ENCODE assay signal across 25 cellular contexts in genomic region chr12:112909693-112910092, GRCh38. TPM values are rescaled to one million over a fixed set of nuclear protein-coding genes. Genes with fewer than 3 reads are reported as not detected.
A peak's percentile ranks its signal among the peaks of the same experiment; 100 is the strongest.
DNase-seq lines count a peak whose midpoint lies in the region; ATAC-seq and TF ChIP-seq lines count a peak whose summit lies in the region.
"Had no signal": no experiment of that assay in that cellular context is flagged by ENCODE, and none has a peak within 500 bp of the region (broad histone marks: within the 10 kb centered on the region; RNA-seq: fewer than 3 reads in every experiment).

No MANE protein-coding gene starts in this region.

- H3K36me3 Mint-ChIP-seq in MCF 10A (ENCODE audit: insufficient read depth, unreplicated experiment): peaks cover 5% of the 10 kb centered on the region
- H3K36me3 Mint-ChIP-seq in activated naive CD8-positive, alpha-beta T cell treated with anti-CD3 and anti-CD28 coated beads, Interleukin-2, amount 50 U/mL, for 24 hours (ENCODE audit: low read depth): peaks cover 43% of the 10 kb centered on the region
- peaks cover 46% of the 10 kb centered on the region for H3K36me3 Mint-ChIP-seq in stimulated activated memory B cell treated with anti-CD40 and anti-IgM and Interleukin-4, amounts not matched to agents 10 μg/mL and 1 μg/mL and 100 μg/mL, for 72 hours
- H3K36me3 Mint-ChIP-seq: stimulated activated effector memory CD8-positive, alpha-beta T cell treated with anti-CD3 and anti-CD28 coated beads, Interleukin-12 subunit alpha, Interleukin-12 subunit beta, amount 100 ng/mL, for 72 hours had no signal

- peaks cover 7 to 20% of the 10 kb centered on the region in 2 donors for H3K9me3 ChIP-seq in breast epithelium
- peaks cover 13% of the 10 kb centered on the region; the same call in 1 of the 2 replicates for H3K9me3 ChIP-seq in Loucy (ENCODE audit: insufficient read depth, low read depth, low read length)

- no peak for TF ChIP-seq POLR2A in breast epithelium (IDR thresholded peaks at IDR 0.05)

- BruUV-seq in MCF 10A (replicated peaks; lab: Mats Ljungman, UMichigan): no TSS peak

- POLR2A ChIA-PET in MCF 10A (lab: Yijun Ruan, JAX): interaction anchor here (5.9 kb wide), 1 partner anchor 27 kb away, joined by 74 read pairs; the partner anchor contains the start of gene OAS3

- H3K79me2 ChIP-seq in Loucy (ENCODE audit: insufficient read depth, low read length): no peaks in the 10 kb centered on the region

- H3K27ac Mint-ChIP-seq in MCF 10A (ENCODE audit: low read depth, unreplicated experiment): peak overlapping the region; percentile 85
- H3K27ac Mint-ChIP-seq in activated naive CD8-positive, alpha-beta T cell treated with anti-CD3 and anti-CD28 coated beads, Interleukin-2, amount 50 U/mL, for 24 hours: peak overlapping the region; percentile 28
- peak overlapping the region; percentile 84 for H3K27ac Mint-ChIP-seq in stimulated activated memory B cell treated with anti-CD40 and anti-IgM and Interleukin-4, amounts not matched to agents 10 μg/mL and 1 μg/mL and 100 μg/mL, for 72 hours

- H3K4me3 ChIP-seq in breast epithelium (no peak overlapping the region), Loucy (ENCODE audit: low read length, poor library complexity, severe bottlenecking) (no peak overlapping the region)
- H3K4me3 ChIP-seq: ascending aorta, thoracic aorta, vagina had no signal

- intact Hi-C loops in MCF 10A (cut with micrococcal nuclease) (loop anchor here (10.0 kb wide), 1 partner anchor 245 kb away; no protein-coding TSS in a partner anchor), breast epithelium (cut with DNase I; ENCODE audit: low total_unique reads) (no loop called here)

- H3K4me1 Mint-ChIP-seq in MCF 10A (ENCODE audit: insufficient read depth, unreplicated experiment): peaks cover 20% of the 10 kb centered on the region
- peaks cover 52% of the 10 kb centered on the region for H3K4me1 Mint-ChIP-seq in activated naive CD8-positive, alpha-beta T cell treated with anti-CD3 and anti-CD28 coated beads, Interleukin-2, amount 50 U/mL, for 24 hours
- peaks cover 60% of the 10 kb centered on the region for H3K4me1 Mint-ChIP-seq in stimulated activated memory B cell treated with anti-CD40 and anti-IgM and Interleukin-4, amounts not matched to agents 10 μg/mL and 1 μg/mL and 100 μg/mL, for 72 hours

- H3K9ac ChIP-seq in Loucy (ENCODE audit: low read depth, low read length, poor library complexity, severe bottlenecking): no peak overlapping the region

- H3K4me3 Mint-ChIP-seq in MCF 10A (ENCODE audit: unreplicated experiment): no peak overlapping the region
- peak overlapping the region; percentile 90 for H3K4me3 Mint-ChIP-seq in activated naive CD8-positive, alpha-beta T cell treated with anti-CD3 and anti-CD28 coated beads, Interleukin-2, amount 50 U/mL, for 24 hours
- H3K4me3 Mint-ChIP-seq in stimulated activated memory B cell treated with anti-CD40 and anti-IgM and Interleukin-4, amounts not matched to agents 10 μg/mL and 1 μg/mL and 100 μg/mL, for 72 hours: no peak overlapping the region
- H3K4me3 Mint-ChIP-seq: neural crest cell had no signal

- H3K9me2 ChIP-seq in Loucy (replicated peaks; ENCODE audit: low read depth, low read length): no peaks in the 10 kb centered on the region

- peaks cover 0 to 5% of the 10 kb centered on the region in 2 donors for H3K4me1 ChIP-seq in breast epithelium
- peaks cover 36% of the 10 kb centered on the region for H3K4me1 ChIP-seq in Loucy (ENCODE audit: insufficient read depth, low read length, poor library complexity, severe bottlenecking)

- H3K27me3 ChIP-seq in breast epithelium: no peaks in the 10 kb centered on the region
- H3K27me3 ChIP-seq in Loucy (ENCODE audit: insufficient read depth, low read length, poor library complexity, severe bottlenecking): no peaks in the 10 kb centered on the region
- H3K27me3 ChIP-seq: ascending aorta, vagina had no signal

- no peak for TF ChIP-seq CTCF in MCF 10A (IDR thresholded peaks at IDR 0.05; ENCODE audit: unreplicated experiment)
- no peak for TF ChIP-seq CTCF in breast epithelium (IDR thresholded peaks at IDR 0.05)
- TF ChIP-seq CTCF in Loucy (conservative IDR thresholded peaks at IDR 0.05; ENCODE audit: low read length): no peak

- DNase-seq in MCF 10A (ENCODE audit: unreplicated experiment): no peak
- no peak for DNase-seq in breast epithelium (ENCODE audit: low spot score in 2 of 2)
- DNase-seq in activated naive CD8-positive, alpha-beta T cell treated with anti-CD3 and anti-CD28 coated beads, Interleukin-2, amount 50 U/mL, for 24 hours: no peak
- no peak for DNase-seq in stimulated activated naive CD4-positive, alpha-beta T cell (lab: John Stamatoyannopoulos, UW)
- DNase-seq in glomerular visceral epithelial cell (ENCODE audit: extremely low spot score): no peak
- DNase-seq: activated CD8-positive, alpha-beta memory T cell treated with anti-CD3 and anti-CD28 coated beads, Interleukin-2, amount 50 U/mL, for 48 hours; cerebellar nuclear complex; DND-41; effector CD4-positive, alpha-beta T cell; hypothalamus; left ventricle myocardium superior; NCI-H1092; NCI-H1930; NCI-H2227 treated with DMSO at 0.1 percent for 48 hours; NCI-H748 treated with DMSO at 0.1 percent for 48 hours; OCI-M1 had no signal

- no peak for ATAC-seq in activated naive CD8-positive, alpha-beta T cell treated with anti-CD3 and anti-CD28 coated beads, Interleukin-2, amount 50 U/mL, for 24 hours
- no peak for ATAC-seq in stimulated activated memory B cell treated with anti-CD40 and anti-IgM and Interleukin-4, amounts not matched to agents 10 μg/mL and 1 μg/mL and 100 μg/mL, for 72 hours
- ATAC-seq: activated CD4-positive, CD25-positive, alpha-beta regulatory T cell treated with anti-CD3 and anti-CD28 coated beads, Interleukin-2, amount 50 U/mL, for 24 hours; esophagus mucosa; left ventricle myocardium superior; stimulated activated effector memory CD8-positive, alpha-beta T cell treated with anti-CD3 and anti-CD28 coated beads, Interleukin-12 subunit alpha, Interleukin-12 subunit beta, amount 100 ng/mL, for 72 hours had no signal

- H2AFZ ChIP-seq in Loucy (ENCODE audit: low read length): no peak overlapping the region

- peak overlapping the region; percentile 91 for H3K4me2 ChIP-seq in Loucy (ENCODE audit: low read depth, low read length, poor library complexity, severe bottlenecking)

- H3K36me3 ChIP-seq in breast epithelium (no peaks in the 10 kb centered on the region), Loucy (ENCODE audit: insufficient read depth, low read length) (no peaks in the 10 kb centered on the region)
- H3K36me3 ChIP-seq: thoracic aorta had no signal

- no peaks in the 10 kb centered on the region for H3K27me3 Mint-ChIP-seq in MCF 10A (ENCODE audit: insufficient read depth, unreplicated experiment)
- no peaks in the 10 kb centered on the region for H3K27me3 Mint-ChIP-seq in activated naive CD8-positive, alpha-beta T cell treated with anti-CD3 and anti-CD28 coated beads, Interleukin-2, amount 50 U/mL, for 24 hours
- H3K27me3 Mint-ChIP-seq in stimulated activated memory B cell treated with anti-CD40 and anti-IgM and Interleukin-4, amounts not matched to agents 10 μg/mL and 1 μg/mL and 100 μg/mL, for 72 hours: no peaks in the 10 kb centered on the region

- CTCF ChIA-PET in MCF 10A (lab: Yijun Ruan, JAX): interaction anchor here (0.5 to 1.0 kb wide), 3 partner anchors 9 to 1992 kb away, joined by 3 read pairs; partner anchors contain the start of gene OAS3

- peaks cover 20% of the 10 kb centered on the region for H3K9me3 Mint-ChIP-seq in MCF 10A (ENCODE audit: unreplicated experiment)
- peaks cover 15% of the 10 kb centered on the region for H3K9me3 Mint-ChIP-seq in activated naive CD8-positive, alpha-beta T cell treated with anti-CD3 and anti-CD28 coated beads, Interleukin-2, amount 50 U/mL, for 24 hours
- H3K9me3 Mint-ChIP-seq in stimulated activated memory B cell treated with anti-CD40 and anti-IgM and Interleukin-4, amounts not matched to agents 10 μg/mL and 1 μg/mL and 100 μg/mL, for 72 hours: peaks cover 11% of the 10 kb centered on the region

- H4K20me1 ChIP-seq in Loucy (ENCODE audit: insufficient read depth, low read length, poor library complexity, severe bottlenecking): no peaks in the 10 kb centered on the region

- no peaks in the 10 kb centered on the region for H3F3A ChIP-seq in Loucy (ENCODE audit: low read depth)

- no peak overlapping the region for H3K27ac ChIP-seq in breast epithelium
- H3K27ac ChIP-seq: ascending aorta, thoracic aorta, vagina had no signal

RNA-seq across cellular contexts. Expression of gene OAS1, which starts 2.9 kb away (rescaled TPM):
- 1.3 and 1.5 TPM in 2 replicates for total RNA-seq in MCF 10A (2022)
- 10 to 100 TPM; 21.4 to 39.4 (median 23.3) TPM for total RNA-seq in breast epithelium
- total RNA-seq: neural crest cell had no signal

RNA-seq across cellular contexts. Expression of gene OAS3, which starts 28.6 kb away (rescaled TPM):
- 5.7 and 6.5 TPM in 2 replicates for total RNA-seq in MCF 10A (2022)
- 10 to 100 TPM in 1 of 3 donors, 1 to 10 TPM in 2; 5.2 to 15.1 (median 5.9) TPM for total RNA-seq in breast epithelium

Comparison
In these comparisons a context has a peak if more than half of its experiments do, and no peak if none do; other contexts are left out.
1. H3K27ac Mint-ChIP-seq: peak in every context shown above with its lines; median percentile 85 in MCF 10A; 84 in stimulated activated memory B cell treated with anti-CD40 and anti-IgM and Interleukin-4, amounts not matched to agents 10 μg/mL and 1 μg/mL and 100 μg/mL, for 72 hours; 28 in activated naive CD8-positive, alpha-beta T cell treated with anti-CD3 and anti-CD28 coated beads, Interleukin-2, amount 50 U/mL, for 24 hours.